ENCODE assay signal across 7 cellular contexts in genomic region chr1:27360159-27361043, GRCh38. TPM values are rescaled to one million over a fixed set of nuclear protein-coding genes. Genes with fewer than 3 reads are reported as not detected.
DNase-seq lines count a peak whose midpoint lies in the region; ATAC-seq and TF ChIP-seq lines count a peak whose summit lies in the region.
"Had no signal": no experiment of that assay in that cellular context is flagged by ENCODE, and none has a peak within 500 bp of the region (broad histone marks: within the 10 kb centered on the region; RNA-seq: fewer than 3 reads in every experiment).

No MANE protein-coding gene starts in this region.

- no CpG with 5 or more reads among the region's 71 CpGs for WGBS in mesendoderm (ENCODE audit: extremely low coverage, insufficient coverage, low lambda C conversion rate)

- no peak for ATAC-seq in GM21723 (IDR thresholded peaks at IDR 0.05; ENCODE audit: unreplicated experiment)

- in situ Hi-C loops in G401 (cut with HindIII; ENCODE audit: low sequenced_read_pairs), result no loop called here

- peak overlapping the region; percentile 33 for H3K27ac Mint-ChIP-seq in activated T-helper 1 cell treated with anti-CD3 and anti-CD28 coated beads, Interleukin-12 subunit alpha, Interleukin-12 subunit beta, Interleukin-2, Interleukin-4 antibody, amounts not matched to agents 30 ng/mL and 10 ng/mL and 1 ng/mL, durations not matched to agents 14 hours and 24 hours and 36 hours

- H3K9ac ChIP-seq in mesendoderm (ENCODE audit: low read length), result peak overlapping the region; percentile 67

- H3K79me1 ChIP-seq in mesendoderm (ENCODE audit: low read length), result no peaks in the 10 kb centered on the region

- no peak overlapping the region for H2AK5ac ChIP-seq in mesendoderm (ENCODE audit: low read length)

- H3K4me1 Mint-ChIP-seq in activated T-helper 1 cell treated with anti-CD3 and anti-CD28 coated beads, Interleukin-12 subunit alpha, Interleukin-12 subunit beta, Interleukin-2, Interleukin-4 antibody, amounts not matched to agents 30 ng/mL and 10 ng/mL and 1 ng/mL, durations not matched to agents 14 hours and 24 hours and 36 hours (ENCODE audit: low read depth), result peaks cover 28% of the 10 kb centered on the region

- no peaks in the 10 kb centered on the region for H3K9me3 Mint-ChIP-seq in activated T-helper 1 cell treated with anti-CD3 and anti-CD28 coated beads, Interleukin-12 subunit alpha, Interleukin-12 subunit beta, Interleukin-2, Interleukin-4 antibody, amounts not matched to agents 30 ng/mL and 10 ng/mL and 1 ng/mL, durations not matched to agents 14 hours and 24 hours and 36 hours

- no peak for TF ChIP-seq CTCF in GM06990 (IDR thresholded peaks at IDR 0.05; ENCODE audit: insufficient read depth, low read length, poor library complexity, severe bottlenecking)

- intact Hi-C loops in activated T-helper 1 cell treated with anti-CD3 and anti-CD28 coated beads, Interleukin-12 subunit alpha, Interleukin-12 subunit beta, Interleukin-2, Interleukin-4 antibody, amounts not matched to agents 30 ng/mL and 10 ng/mL and 1 ng/mL, durations not matched to agents 14 hours and 24 hours and 36 hours (cut with micrococcal nuclease), result no loop called here

- H2BK15ac ChIP-seq in mesendoderm (replicated peaks; ENCODE audit: low read depth), result no peak overlapping the region

- H3K4me3 Mint-ChIP-seq in activated T-helper 1 cell treated with anti-CD3 and anti-CD28 coated beads, Interleukin-12 subunit alpha, Interleukin-12 subunit beta, Interleukin-2, Interleukin-4 antibody, amounts not matched to agents 30 ng/mL and 10 ng/mL and 1 ng/mL, durations not matched to agents 14 hours and 24 hours and 36 hours, result peak overlapping the region; percentile 82

- H3K79me2 ChIP-seq in mesendoderm (ENCODE audit: control insufficient read depth, insufficient read depth, low read length), result no peaks in the 10 kb centered on the region

- no peak overlapping the region for H4K5ac ChIP-seq in mesendoderm (ENCODE audit: low read length)

- no peak overlapping the region for H3K27ac ChIP-seq in mesendoderm (ENCODE audit: low read depth, low read length)

- H3K4ac ChIP-seq in mesendoderm (ENCODE audit: low read depth, low read length), result no peak overlapping the region

- no peaks in the 10 kb centered on the region for H3K36me3 ChIP-seq in GM06990 (ENCODE audit: control insufficient read depth, insufficient read depth, low read length)
- H3K36me3 ChIP-seq in mesendoderm (ENCODE audit: control insufficient read depth, insufficient read depth, low read length), result no peaks in the 10 kb centered on the region

- no peak overlapping the region for H2BK5ac ChIP-seq in mesendoderm (ENCODE audit: low read length)

- H3K27me3 ChIP-seq in GM06990 (replicated peaks; ENCODE audit: control insufficient read depth, insufficient read depth, low read length) (no peaks in the 10 kb centered on the region), mesendoderm (ENCODE audit: insufficient read depth, low read length, poor library complexity) (no peaks in the 10 kb centered on the region)

- H3K23ac ChIP-seq in mesendoderm (ENCODE audit: low read length), result no peak overlapping the region

- DNase-seq in GM06990 (ENCODE audit: extremely low read depth, insufficient read length) (peak; percentile 56), mesendoderm (peak; percentile 32), G401 (ENCODE audit: low spot score) (no peak), glomerular visceral epithelial cell (ENCODE audit: extremely low spot score) (no peak)
- DNase-seq in activated T-helper 1 cell treated with anti-CD3 and anti-CD28 coated beads, Interleukin-12 subunit alpha, Interleukin-12 subunit beta, Interleukin-2, Interleukin-4 antibody, amounts not matched to agents 30 ng/mL and 10 ng/mL and 1 ng/mL, durations not matched to agents 14 hours and 24 hours and 36 hours (ENCODE audit: low spot score), result peak; percentile 47

- peak overlapping the region; percentile 68 for H3K4me2 ChIP-seq in mesendoderm (ENCODE audit: low read length)

- no peak overlapping the region for H2BK120ac ChIP-seq in mesendoderm (ENCODE audit: low read depth, low read length)

- H3K4me3 ChIP-seq in GM06990 (replicated peaks; ENCODE audit: low read depth, low read length), result peak overlapping the region; percentile 47
- H3K4me3 ChIP-seq in mesendoderm (ENCODE audit: low read length), result peak overlapping the region; percentile 24

- H3K36me3 Mint-ChIP-seq in activated T-helper 1 cell treated with anti-CD3 and anti-CD28 coated beads, Interleukin-12 subunit alpha, Interleukin-12 subunit beta, Interleukin-2, Interleukin-4 antibody, amounts not matched to agents 30 ng/mL and 10 ng/mL and 1 ng/mL, durations not matched to agents 14 hours and 24 hours and 36 hours (ENCODE audit: low read depth), result no peaks in the 10 kb centered on the region

- no peak overlapping the region for H4K8ac ChIP-seq in mesendoderm (ENCODE audit: low read depth, low read length)

- H3K18ac ChIP-seq in mesendoderm (ENCODE audit: low read length), result no peak overlapping the region

- no peaks in the 10 kb centered on the region for H3K27me3 Mint-ChIP-seq in activated T-helper 1 cell treated with anti-CD3 and anti-CD28 coated beads, Interleukin-12 subunit alpha, Interleukin-12 subunit beta, Interleukin-2, Interleukin-4 antibody, amounts not matched to agents 30 ng/mL and 10 ng/mL and 1 ng/mL, durations not matched to agents 14 hours and 24 hours and 36 hours (ENCODE audit: insufficient read depth)

- peaks cover 9% of the 10 kb centered on the region for H3K4me1 ChIP-seq in mesendoderm (ENCODE audit: control insufficient read depth, low read depth, low read length)

- H3K56ac ChIP-seq in mesendoderm (ENCODE audit: low read length), result peak overlapping the region; percentile 94

RNA-seq across cellular contexts. Expression of gene MAP3K6, which starts 6.4 kb away (rescaled TPM):
- total RNA-seq in activated T-helper 1 cell treated with anti-CD3 and anti-CD28 coated beads, Interleukin-12 subunit alpha, Interleukin-12 subunit beta, Interleukin-2, Interleukin-4 antibody, amounts not matched to agents 30 ng/mL and 10 ng/mL and 1 ng/mL, durations not matched to agents 14 hours and 24 hours and 36 hours, result 11.2 and 13.7 TPM in 2 replicates
- 3.7 TPM for polyA plus RNA-seq in mesendoderm (2013, experiment 1 of 2)
- 4.2 TPM for polyA plus RNA-seq in mesendoderm (2013, experiment 2 of 2)
- 10.0 and 17.3 TPM in 2 replicates for total RNA-seq in G401 (2014; rRNA removed; shearing (Covaris generic))

RNA-seq across cellular contexts. Expression of gene FCN3, which starts 14.2 kb away (rescaled TPM):
- not detected in 2 replicates for total RNA-seq in activated T-helper 1 cell treated with anti-CD3 and anti-CD28 coated beads, Interleukin-12 subunit alpha, Interleukin-12 subunit beta, Interleukin-2, Interleukin-4 antibody, amounts not matched to agents 30 ng/mL and 10 ng/mL and 1 ng/mL, durations not matched to agents 14 hours and 24 hours and 36 hours
- polyA plus RNA-seq in mesendoderm (2013, experiment 1 of 2), result 0.04 TPM
- not detected for polyA plus RNA-seq in mesendoderm (2013, experiment 2 of 2)
- total RNA-seq in G401 (2014; rRNA removed; shearing (Covaris generic)), result not detected in 2 replicates
- total RNA-seq: lung microvascular endothelial cell had no signal

RNA-seq across cellular contexts. Expression of gene SYTL1, which starts 18.6 kb away (rescaled TPM):
- total RNA-seq in activated T-helper 1 cell treated with anti-CD3 and anti-CD28 coated beads, Interleukin-12 subunit alpha, Interleukin-12 subunit beta, Interleukin-2, Interleukin-4 antibody, amounts not matched to agents 30 ng/mL and 10 ng/mL and 1 ng/mL, durations not matched to agents 14 hours and 24 hours and 36 hours, result 24.4 and 26.3 TPM in 2 replicates
- polyA plus RNA-seq in mesendoderm (2013, experiment 1 of 2), result 2.5 TPM
- polyA plus RNA-seq in mesendoderm (2013, experiment 2 of 2), result 2.2 TPM
- total RNA-seq in G401 (2014; rRNA removed; shearing (Covaris generic)), result 38.2 and 44.0 TPM in 2 replicates
- total RNA-seq: lung microvascular endothelial cell had no signal

RNA-seq across cellular contexts. Expression of gene CD164L2, which starts 22.7 kb away (rescaled TPM):
- not detected in 2 replicates for total RNA-seq in activated T-helper 1 cell treated with anti-CD3 and anti-CD28 coated beads, Interleukin-12 subunit alpha, Interleukin-12 subunit beta, Interleukin-2, Interleukin-4 antibody, amounts not matched to agents 30 ng/mL and 10 ng/mL and 1 ng/mL, durations not matched to agents 14 hours and 24 hours and 36 hours
- polyA plus RNA-seq in mesendoderm (2013, experiment 1 of 2), result 0.17 TPM
- polyA plus RNA-seq in mesendoderm (2013, experiment 2 of 2), result 0.11 TPM
- total RNA-seq in G401 (2014; rRNA removed; shearing (Covaris generic)), result not detected in 2 replicates
- total RNA-seq: lung microvascular endothelial cell had no signal

RNA-seq across cellular contexts. Expression of gene GPR3, which starts 32.0 kb away (rescaled TPM):
- 3.2 and 4.0 TPM in 2 replicates for total RNA-seq in activated T-helper 1 cell treated with anti-CD3 and anti-CD28 coated beads, Interleukin-12 subunit alpha, Interleukin-12 subunit beta, Interleukin-2, Interleukin-4 antibody, amounts not matched to agents 30 ng/mL and 10 ng/mL and 1 ng/mL, durations not matched to agents 14 hours and 24 hours and 36 hours
- 10.4 TPM for polyA plus RNA-seq in mesendoderm (2013, experiment 1 of 2)
- polyA plus RNA-seq in mesendoderm (2013, experiment 2 of 2), result 10.7 TPM
- 2.4 and 6.9 TPM in 2 replicates for total RNA-seq in G401 (2014; rRNA removed; shearing (Covaris generic))

Comparison
In these comparisons a context has a peak if more than half of its experiments do, and no peak if none do; other contexts are left out.
1. DNase-seq: peak in GM06990 (single experiment), activated T-helper 1 cell treated with anti-CD3 and anti-CD28 coated beads, Interleukin-12 subunit alpha, Interleukin-12 subunit beta, Interleukin-2, Interleukin-4 antibody, amounts not matched to agents 30 ng/mL and 10 ng/mL and 1 ng/mL, durations not matched to agents 14 hours and 24 hours and 36 hours (single experiment) and mesendoderm (single experiment); none in G401 (single experiment) and glomerular visceral epithelial cell (single experiment).